Comparison of ENCODE assay signal across 8 cellular contexts in genomic region chr15:43792761-43793493, GRCh38. TPM values are rescaled to one million over a fixed set of nuclear protein-coding genes. Genes with fewer than 3 reads are reported as not detected.
DNase-seq lines count a peak whose midpoint lies in the region; ATAC-seq, FAIRE-seq and TF ChIP-seq lines count a peak whose summit lies in the region.

No MANE protein-coding gene starts in this region.

- peak overlapping the region; percentile 97 for H3K4me3 ChIP-seq in bronchial epithelial cell (ENCODE audit: low read depth, low read length)
- H3K4me3 ChIP-seq in stomach smooth muscle (ENCODE audit: low read length in 2 of 2), result peak overlapping the region; percentile 99

- peak; percentile 30 for DNase-seq in DMS 273 (lab: John Stamatoyannopoulos, UW; ENCODE audit: unreplicated experiment)
- DNase-seq in DMS 273 treated with DMSO at 0.1 percent for 48 hours (lab: John Stamatoyannopoulos, UW), result no peak
- peak; percentile 19 for DNase-seq in RPMI8226
- DNase-seq in bronchial epithelial cell (ENCODE audit: low read depth), result peak; percentile 38
- peak; percentile 32 for DNase-seq in left kidney (ENCODE audit: low read depth, low spot score)
- no peak for DNase-seq in UCSD-AML1 (lab: John Stamatoyannopoulos, UW; ENCODE audit: unreplicated experiment)

- no peak for ATAC-seq in HG03521 (IDR thresholded peaks at IDR 0.05; ENCODE audit: unreplicated experiment)

- H3K9ac ChIP-seq in stomach smooth muscle (ENCODE audit: low read length in 2 of 2), result peak overlapping the region; percentile 100

- FAIRE-seq in bronchial epithelial cell (lab: Jason Lieb, UNC), result no peak

- H3K27me3 ChIP-seq in bronchial epithelial cell (ENCODE audit: control insufficient read depth, insufficient read depth, low read length) (no peaks in the 10 kb centered on the region), stomach smooth muscle (ENCODE audit: control insufficient read depth in 1 of 2, insufficient read depth in 2 of 2, low read length in 2 of 2) (no peaks in the 10 kb centered on the region)

- peak; percentile 30 for TF ChIP-seq CTCF in bronchial epithelial cell (IDR thresholded peaks at IDR 0.05; ENCODE audit: insufficient read depth, low read length, severe bottlenecking)

- H3K9me3 ChIP-seq in stomach smooth muscle (ENCODE audit: control insufficient read depth in 2 of 2, low read length in 2 of 2), result no peaks in the 10 kb centered on the region

- peaks cover 36% of the 10 kb centered on the region for H3K4me1 ChIP-seq in stomach smooth muscle (ENCODE audit: control insufficient read depth, insufficient read depth, low read length)

- H3K36me3 ChIP-seq in bronchial epithelial cell (ENCODE audit: control insufficient read depth, insufficient read depth, low read length) (peaks cover 26% of the 10 kb centered on the region), stomach smooth muscle (ENCODE audit: control insufficient read depth in 2 of 2, insufficient read depth in 2 of 2, low read length in 2 of 2) (peaks cover 30 to 36% of the 10 kb centered on the region in 2 donors)

- peak overlapping the region; percentile 99 for H3K27ac ChIP-seq in stomach smooth muscle (ENCODE audit: low read length)

RNA-seq across cellular contexts. Expression of gene SERF2, which starts 0.8 kb away (rescaled TPM):
- 286 and 340 TPM in 2 replicates for total RNA-seq in bronchial epithelial cell

RNA-seq across cellular contexts. Expression of gene SERINC4, which starts 7.1 kb away (rescaled TPM):
- total RNA-seq in bronchial epithelial cell, result 0.13 TPM in 1 of 2 replicates, not detected in the other

RNA-seq across cellular contexts. Expression of gene HYPK, which starts 7.5 kb away (rescaled TPM):
- total RNA-seq in bronchial epithelial cell, result 6.8 and 9.0 TPM in 2 replicates

RNA-seq across cellular contexts. Expression of gene ELL3, which starts 16.2 kb away (rescaled TPM):
- 20.2 and 23.2 TPM in 2 replicates for total RNA-seq in bronchial epithelial cell

RNA-seq across cellular contexts. Expression of gene MFAP1, which starts 31.6 kb away (rescaled TPM):
- 20.8 and 30.3 TPM in 2 replicates for total RNA-seq in bronchial epithelial cell

Comparison
In these comparisons a context has a peak if more than half of its experiments do, and no peak if none do; other contexts are left out.
1. DNase-seq: peak in DMS 273 (single experiment), RPMI8226 (single experiment), bronchial epithelial cell (single experiment) and left kidney (single experiment); none in DMS 273 treated with DMSO at 0.1 percent for 48 hours (single experiment) and UCSD-AML1 (single experiment).